Comparison of ENCODE assay signal across 9 cellular contexts in genomic region chr16:53775821-53776431, GRCh38.
DNase-seq lines count a peak whose midpoint lies in the region; ATAC-seq and TF ChIP-seq lines count a peak whose summit lies in the region.
"Had no signal": no experiment of that assay in that cellular context is flagged by ENCODE, and none has a peak within 500 bp of the region (broad histone marks: within the 10 kb centered on the region; RNA-seq: fewer than 3 reads in every experiment).

No MANE protein-coding gene starts in this region.

- H3K4me3 Mint-ChIP-seq in immature natural killer cell: no peak overlapping the region

- DNase-seq in Right ventricle myocardium superior (no peak), right atrium auricular region (ENCODE audit: low spot score) (no peak), adrenal gland (peak in 6 of 7 donors; percentile 40 to 75 (median 67)), kidney glomerular epithelial cell (lab: John Stamatoyannopoulos, UW) (peak; percentile 85), immature natural killer cell (no peak), HEK293T (ENCODE audit: extremely low spot score) (no peak)
- DNase-seq: NCI-H524 had no signal

- H3K36me3 ChIP-seq in right atrium auricular region (no peaks in the 10 kb centered on the region), adrenal gland (replicated peaks in 1 of 2) (no peaks in the 10 kb centered on the region)

- CTCF ChIA-PET in HEK293T (lab: Yijun Ruan, JAX): interaction anchor here (0.6 to 0.7 kb wide), 2 partner anchors 15 to 31 kb away, joined by 3 to 4 read pairs; no protein-coding TSS in a partner anchor

- H3K4me1 ChIP-seq in right atrium auricular region (peaks cover 0 to 43% of the 10 kb centered on the region in 2 donors), adrenal gland (replicated peaks in 1 of 2) (peaks cover 28 to 74% of the 10 kb centered on the region in 2 donors)

- H3K27ac ChIP-seq in right atrium auricular region: no peak overlapping the region
- peak overlapping the region; percentile 14 to 77 (median 52) for H3K27ac ChIP-seq in adrenal gland

- H3K27me3 ChIP-seq in right atrium auricular region: no peaks in the 10 kb centered on the region
- no peaks in the 10 kb centered on the region for H3K27me3 ChIP-seq in adrenal gland

- intact Hi-C loops in Right ventricle myocardium superior (cut with DNase I): no loop called here
- intact Hi-C loops in adrenal gland (cut with DNase I): no loop called here

- WGBS in adrenal gland, 4 donors: 57 to 62% (median 59%) methylated on average over 7 of the region's 7 CpGs

- H3K36me3 Mint-ChIP-seq in immature natural killer cell: no peaks in the 10 kb centered on the region

- TF ChIP-seq POLR2A in adrenal gland (IDR thresholded peaks at IDR 0.05): no peak

- H3K4me1 Mint-ChIP-seq in immature natural killer cell: peaks cover 3 to 16% of the 10 kb centered on the region in 2 donors

- POLR2A ChIA-PET in HEK293T (lab: Yijun Ruan, JAX): no interaction called here

- ATAC-seq in Right ventricle myocardium superior (ENCODE audit: poor library complexity): peak; percentile 79
- ATAC-seq in HG02852 (IDR thresholded peaks at IDR 0.05; ENCODE audit: unreplicated experiment): no peak
- no peak for ATAC-seq in HG03565 (IDR thresholded peaks at IDR 0.05; ENCODE audit: unreplicated experiment)

- TF ChIP-seq CTCF in right atrium auricular region (IDR thresholded peaks at IDR 0.05): no peak
- TF ChIP-seq CTCF in adrenal gland (IDR thresholded peaks at IDR 0.05): no peak

- H3K27ac Mint-ChIP-seq in immature natural killer cell: no peak overlapping the region

- no peaks in the 10 kb centered on the region for H3K27me3 Mint-ChIP-seq in immature natural killer cell (ENCODE audit: low read depth in 3 of 3)

- H3K4me3 ChIP-seq in right atrium auricular region (no peak overlapping the region), adrenal gland (no peak overlapping the region)

- H3K9me3 Mint-ChIP-seq in immature natural killer cell: no peaks in the 10 kb centered on the region

- H3K9me3 ChIP-seq in right atrium auricular region (no peaks in the 10 kb centered on the region), adrenal gland (replicated peaks in 1 of 3) (no peaks in the 10 kb centered on the region)

TF ChIP-seq in HEK293T, 16 proteins besides CTCF, POLR2A, EP300 and RAD21:
- no peak for TF ChIP-seq LEF1 (IDR thresholded peaks at IDR 0.05; ENCODE audit: borderline replicate concordance)
- TF ChIP-seq PKNOX1 (IDR thresholded peaks at IDR 0.05): no peak
- no peak for TF ChIP-seq TARDBP (IDR thresholded peaks at IDR 0.05)
- no peak for TF ChIP-seq L3MBTL2 (conservative IDR thresholded peaks at IDR 0.05)
- no peak for TF ChIP-seq ELF4 (IDR thresholded peaks at IDR 0.05)
- TF ChIP-seq CTBP1 (IDR thresholded peaks at IDR 0.05; ENCODE audit: borderline replicate concordance): no peak
- TF ChIP-seq SUZ12 (IDR thresholded peaks at IDR 0.05): no peak
- no peak for TF ChIP-seq NFRKB (IDR thresholded peaks at IDR 0.05)
- TF ChIP-seq BHLHE40 (IDR thresholded peaks at IDR 0.05; ENCODE audit: borderline replicate concordance): no peak
- no peak for TF ChIP-seq FOXM1 (IDR thresholded peaks at IDR 0.05; ENCODE audit: borderline replicate concordance)
- TF ChIP-seq SP1 (IDR thresholded peaks at IDR 0.05): no peak
- no peak for TF ChIP-seq ZNF384 (IDR thresholded peaks at IDR 0.05)
- no peak for TF ChIP-seq ARNT (IDR thresholded peaks at IDR 0.05)
- no peak for TF ChIP-seq FOXA1 (IDR thresholded peaks at IDR 0.05)
- no peak for TF ChIP-seq FOXK2 (IDR thresholded peaks at IDR 0.05)
- no peak for TF ChIP-seq HDGF (IDR thresholded peaks at IDR 0.05; ENCODE audit: borderline replicate concordance)

Comparison
In these comparisons a context has a peak if more than half of its experiments do, and no peak if none do; other contexts are left out.
1. DNase-seq: peak in adrenal gland (6 of 7) and kidney glomerular epithelial cell (single experiment); none in Right ventricle myocardium superior (single experiment), right atrium auricular region (single experiment), immature natural killer cell (0 of 3) and HEK293T (single experiment).
2. H3K27ac ChIP-seq: peak in adrenal gland (5 of 5); none in right atrium auricular region (0 of 2).